ENCODE assay signal across 1 cellular context in the genomic region with DNA sequence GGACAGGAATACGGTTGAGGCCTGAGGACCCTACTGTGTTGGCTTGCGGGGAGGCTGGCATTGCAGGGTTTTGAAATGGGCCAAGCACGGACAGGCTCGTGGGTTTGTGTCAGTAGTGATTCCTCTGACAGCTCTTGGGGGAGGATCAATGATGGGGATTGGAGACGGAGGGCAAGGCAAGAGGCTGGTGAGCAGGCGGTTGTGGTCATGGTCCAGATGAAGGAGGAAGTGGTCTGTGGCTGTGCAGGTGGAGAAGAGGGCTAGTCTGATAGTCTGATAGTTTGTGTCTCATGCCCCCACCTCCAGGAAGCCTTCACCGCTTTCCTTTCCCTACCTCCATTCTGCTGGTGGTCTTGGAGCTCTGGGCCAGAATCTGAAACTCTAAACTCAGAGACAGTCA.
TF ChIP-seq lines count a peak whose summit lies in the region.

No MANE protein-coding gene starts in this region.

TF ChIP-seq in liver, 16 proteins besides CTCF, POLR2A, EP300 and RAD21 (continued from another document):
- TF ChIP-seq, protein P1, sequence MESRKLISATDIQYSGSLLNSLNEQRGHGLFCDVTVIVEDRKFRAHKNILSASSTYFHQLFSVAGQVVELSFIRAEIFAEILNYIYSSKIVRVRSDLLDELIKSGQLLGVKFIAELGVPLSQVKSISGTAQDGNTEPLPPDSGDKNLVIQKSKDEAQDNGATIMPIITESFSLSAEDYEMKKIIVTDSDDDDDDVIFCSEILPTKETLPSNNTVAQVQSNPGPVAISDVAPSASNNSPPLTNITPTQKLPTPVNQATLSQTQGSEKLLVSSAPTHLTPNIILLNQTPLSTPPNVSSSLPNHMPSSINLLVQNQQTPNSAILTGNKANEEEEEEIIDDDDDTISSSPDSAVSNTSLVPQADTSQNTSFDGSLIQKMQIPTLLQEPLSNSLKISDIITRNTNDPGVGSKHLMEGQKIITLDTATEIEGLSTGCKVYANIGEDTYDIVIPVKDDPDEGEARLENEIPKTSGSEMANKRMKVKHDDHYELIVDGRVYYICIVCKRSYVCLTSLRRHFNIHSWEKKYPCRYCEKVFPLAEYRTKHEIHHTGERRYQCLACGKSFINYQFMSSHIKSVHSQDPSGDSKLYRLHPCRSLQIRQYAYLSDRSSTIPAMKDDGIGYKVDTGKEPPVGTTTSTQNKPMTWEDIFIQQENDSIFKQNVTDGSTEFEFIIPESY (IDR thresholded peaks at IDR 0.05): no peak
- TF ChIP-seq FOXA2 (IDR thresholded peaks at IDR 0.05) (no peak), HNF4G (IDR thresholded peaks at IDR 0.05) (no peak)
